ENCODE assay signal across 8 cellular contexts in genomic region chr7:27172388-27172774, GRCh38. TPM values are rescaled to one million over a fixed set of nuclear protein-coding genes. Genes with fewer than 3 reads are reported as not detected.
A peak's percentile ranks its signal among the peaks of the same experiment; 100 is the strongest.
DNase-seq lines count a peak whose midpoint lies in the region; ATAC-seq and TF ChIP-seq lines count a peak whose summit lies in the region.

No MANE protein-coding gene starts in this region.

- peak overlapping the region in 3 of 8 donors; percentile 25 to 82 (median 60) for H3K27ac Mint-ChIP-seq in CD8-positive, alpha-beta memory T cell
- peak overlapping the region in 3 of 5 experiments; percentile 21 to 99 (median 85) for H3K27ac Mint-ChIP-seq in brain

- no peak overlapping the region for H3K4me3 ChIP-seq in CD8-positive, alpha-beta memory T cell (ENCODE audit: low read length)
- H3K4me3 ChIP-seq in osteoblast (ENCODE audit: insufficient read depth, low read length), result peak overlapping the region; percentile 75

- no peaks in the 10 kb centered on the region for H3K36me3 Mint-ChIP-seq in CD8-positive, alpha-beta memory T cell
- peaks cover 14% of the 10 kb centered on the region for H3K36me3 Mint-ChIP-seq in brain

- H3K4me2 ChIP-seq in osteoblast (ENCODE audit: insufficient read depth, low read length), result peak overlapping the region; percentile 99

- H3K79me2 ChIP-seq in osteoblast (ENCODE audit: insufficient read depth, low read length), result peaks cover 100% of the 10 kb centered on the region

- no peak for ATAC-seq in GM18502 (IDR thresholded peaks at IDR 0.05; ENCODE audit: poor library complexity, unreplicated experiment)
- ATAC-seq in HG03108 (IDR thresholded peaks at IDR 0.05; ENCODE audit: unreplicated experiment), result no peak

- H3K9me3 Mint-ChIP-seq in CD8-positive, alpha-beta memory T cell, result peaks cover 0 to 16% (median 5%) of the 10 kb centered on the region in 5 donors
- H3K9me3 Mint-ChIP-seq in brain, result peaks cover 0 to 14% (median 4%) of the 10 kb centered on the region in 5 experiments

- peaks cover 73% of the 10 kb centered on the region for H3K27me3 ChIP-seq in CD8-positive, alpha-beta memory T cell (ENCODE audit: insufficient read depth, low read length, poor library complexity, severe bottlenecking)
- H3K27me3 ChIP-seq in osteoblast (ENCODE audit: insufficient read depth, low read length), result no peaks in the 10 kb centered on the region

- peak overlapping the region; percentile 56 to 87 (median 81) for H3K4me3 Mint-ChIP-seq in CD8-positive, alpha-beta memory T cell
- peak overlapping the region in 3 of 5 experiments; percentile 80 to 94 (median 82) for H3K4me3 Mint-ChIP-seq in brain

- H3K36me3 ChIP-seq in CD8-positive, alpha-beta memory T cell (ENCODE audit: insufficient read depth, low read length), result no peaks in the 10 kb centered on the region
- peaks cover 18% of the 10 kb centered on the region for H3K36me3 ChIP-seq in osteoblast (ENCODE audit: insufficient read depth, low read length)

- H4K20me1 ChIP-seq in osteoblast (ENCODE audit: insufficient read depth, low read length), result peaks cover 7% of the 10 kb centered on the region

- H2AFZ ChIP-seq in osteoblast (ENCODE audit: low read length), result no peak overlapping the region

- DNase-seq in CD8-positive, alpha-beta memory T cell, result peak in 1 of 5 donors; percentile 35
- DNase-seq in HT1080 (ENCODE audit: low read depth) (peak; percentile 38), osteoblast (ENCODE audit: insufficient read length, low spot score, missing footprints) (peak; percentile 79), HPDE6-E6E7 (ENCODE audit: extremely low spot score) (no peak), GM13977 (ENCODE audit: low spot score) (no peak)

- CTCF ChIA-PET in CD8-positive, alpha-beta memory T cell (lab: Charles Lee), result interaction anchor here (0.7 to 4.0 kb wide), 7 partner anchors 10 to 485 kb away, joined by 3 to 26 read pairs (median 4); partner anchors contain the start of genes HOXA11 and HOXA6

- TF ChIP-seq CTCF in brain (conservative IDR thresholded peaks at IDR 0.05) (no peak), osteoblast (IDR thresholded peaks at IDR 0.05; ENCODE audit: extremely low read depth, low read depth, low read length) (no peak), GM13977 (IDR thresholded peaks at IDR 0.05; ENCODE audit: extremely low read depth, insufficient read depth, missing control alignments) (no peak)

- H3K27ac ChIP-seq in CD8-positive, alpha-beta memory T cell (ENCODE audit: low read depth, low read length), result no peak overlapping the region
- H3K27ac ChIP-seq in osteoblast (ENCODE audit: low read depth, low read length), result peak overlapping the region; percentile 76

- no peaks in the 10 kb centered on the region for H3K9me3 ChIP-seq in CD8-positive, alpha-beta memory T cell (ENCODE audit: low read length)
- H3K9me3 ChIP-seq in osteoblast (ENCODE audit: low read depth, low read length), result no peaks in the 10 kb centered on the region

- H3K27me3 Mint-ChIP-seq in CD8-positive, alpha-beta memory T cell, result peaks cover 69 to 74% of the 10 kb centered on the region in 2 donors
- peaks cover 99% of the 10 kb centered on the region for H3K27me3 Mint-ChIP-seq in brain

- peaks cover 19 to 33% (median 22%) of the 10 kb centered on the region in 3 donors for H3K4me1 Mint-ChIP-seq in CD8-positive, alpha-beta memory T cell
- H3K4me1 Mint-ChIP-seq in brain, result peaks cover 25% of the 10 kb centered on the region

- peaks cover 31% of the 10 kb centered on the region for H3K4me1 ChIP-seq in CD8-positive, alpha-beta memory T cell (ENCODE audit: insufficient read depth, low read length)
- H3K4me1 ChIP-seq in osteoblast (ENCODE audit: insufficient read depth, low read length), result peaks cover 44% of the 10 kb centered on the region

- POLR2A ChIA-PET in CD8-positive, alpha-beta memory T cell (lab: Charles Lee), result interaction anchor here (0.8 kb wide), 1 partner anchor 14 kb away, joined by 3 read pairs; no protein-coding TSS in a partner anchor

- in situ Hi-C loops in GM13977 (cut with MboI; ENCODE audit: low pct_unique_long_range_greater_than_20kb, low sequenced_read_pairs, unreplicated experiment), result loop anchor here (25.0 kb wide), 1 partner anchor 810 kb away; no protein-coding TSS in a partner anchor

RNA-seq across cellular contexts. Expression of gene HOXA10, which starts 1.7 kb away (rescaled TPM):
- total RNA-seq in CD8-positive, alpha-beta memory T cell, result not detected
- 0.09 TPM for polyA plus RNA-seq in CD8-positive, alpha-beta memory T cell
- total RNA-seq in HT1080 (2014; rRNA removed; shearing (Covaris generic)), result 22.7 and 29.3 TPM in 2 replicates
- 23.2 and 26.9 TPM in 2 replicates for polyA plus RNA-seq in HT1080 (2015; cell fraction: cytosol; rRNA removed)
- polyA plus RNA-seq in HT1080 (2015; cell fraction: nucleus; rRNA removed), result 13.9 and 15.3 TPM in 2 replicates
- 62.0 TPM for polyA plus RNA-seq in brain (ENCODE audit: insufficient read depth, low read depth, low replicate concordance)
- 32.1 and 43.1 TPM in 2 replicates for total RNA-seq in osteoblast

RNA-seq across cellular contexts. Expression of gene HOXA9, which starts 7.0 kb away (rescaled TPM):
- not detected for total RNA-seq in CD8-positive, alpha-beta memory T cell
- not detected for polyA plus RNA-seq in CD8-positive, alpha-beta memory T cell
- total RNA-seq in HT1080 (2014; rRNA removed; shearing (Covaris generic)), result 33.8 and 45.8 TPM in 2 replicates
- polyA plus RNA-seq in HT1080 (2015; cell fraction: cytosol; rRNA removed), result 51.8 and 53.3 TPM in 2 replicates
- 78.8 and 88.3 TPM in 2 replicates for polyA plus RNA-seq in HT1080 (2015; cell fraction: nucleus; rRNA removed)
- 1.1 TPM for polyA plus RNA-seq in brain (ENCODE audit: insufficient read depth, low read depth, low replicate concordance)
- total RNA-seq in osteoblast, result 15.3 and 19.5 TPM in 2 replicates

RNA-seq across cellular contexts. Expression of gene HOXA11, which starts 12.7 kb away (rescaled TPM):
- not detected for total RNA-seq in CD8-positive, alpha-beta memory T cell
- polyA plus RNA-seq in CD8-positive, alpha-beta memory T cell, result not detected
- total RNA-seq in HT1080 (2014; rRNA removed; shearing (Covaris generic)), result not detected in 2 replicates
- polyA plus RNA-seq in HT1080 (2015; cell fraction: cytosol; rRNA removed), result not detected in 2 replicates
- not detected in 2 replicates for polyA plus RNA-seq in HT1080 (2015; cell fraction: nucleus; rRNA removed)
- 20.1 TPM for polyA plus RNA-seq in brain (ENCODE audit: insufficient read depth, low read depth, low replicate concordance)
- total RNA-seq in osteoblast, result 14.4 and 15.2 TPM in 2 replicates

RNA-seq across cellular contexts. Expression of gene HOXA7, which starts 15.9 kb away (rescaled TPM):
- not detected for total RNA-seq in CD8-positive, alpha-beta memory T cell
- polyA plus RNA-seq in CD8-positive, alpha-beta memory T cell, result not detected
- not detected in 2 replicates for total RNA-seq in HT1080 (2014; rRNA removed; shearing (Covaris generic))
- polyA plus RNA-seq in HT1080 (2015; cell fraction: cytosol; rRNA removed), result 0.41 and 1.0 TPM in 2 replicates
- polyA plus RNA-seq in HT1080 (2015; cell fraction: nucleus; rRNA removed), result 0.07 and 0.34 TPM in 2 replicates
- 1.3 TPM for polyA plus RNA-seq in brain (ENCODE audit: insufficient read depth, low read depth, low replicate concordance)
- 3.6 and 4.4 TPM in 2 replicates for total RNA-seq in osteoblast

RNA-seq across cellular contexts. Expression of gene HOXA3, which starts 20.0 kb away (rescaled TPM):
- not detected for total RNA-seq in CD8-positive, alpha-beta memory T cell
- polyA plus RNA-seq in CD8-positive, alpha-beta memory T cell, result not detected
- not detected in 2 replicates for total RNA-seq in HT1080 (2014; rRNA removed; shearing (Covaris generic))
- 0.12 and 0.26 TPM in 2 replicates for polyA plus RNA-seq in HT1080 (2015; cell fraction: cytosol; rRNA removed)
- polyA plus RNA-seq in HT1080 (2015; cell fraction: nucleus; rRNA removed), result 0.39 and 0.65 TPM in 2 replicates
- 2.0 TPM for polyA plus RNA-seq in brain (ENCODE audit: insufficient read depth, low read depth, low replicate concordance)
- total RNA-seq in osteoblast, result 3.5 and 4.0 TPM in 2 replicates

Comparison
In these comparisons a context has a peak if more than half of its experiments do, and no peak if none do; other contexts are left out.
1. DNase-seq: peak in HT1080 (single experiment) and osteoblast (single experiment); none in HPDE6-E6E7 (single experiment) and GM13977 (single experiment).
2. RNA of gene HOXA10, which starts 1.7 kb away (total RNA-seq): 32.1 to 43.1 TPM in osteoblast and 22.7 to 29.3 TPM in HT1080; not detected in CD8-positive, alpha-beta memory T cell; every median in the first group is over 10 times any median in the second.
3. RNA of gene HOXA9, which starts 7.0 kb away (total RNA-seq): 33.8 to 45.8 TPM in HT1080 and 15.3 to 19.5 TPM in osteoblast; not detected in CD8-positive, alpha-beta memory T cell; every median in the first group is over 10 times any median in the second.
4. RNA of gene HOXA11, which starts 12.7 kb away (total RNA-seq): 14.4 to 15.2 TPM in osteoblast; not detected in CD8-positive, alpha-beta memory T cell and not detected in HT1080; every median in the first group is over 10 times any median in the second.